8 cellular contexts compared by ENCODE assay signal in the genomic region with DNA sequence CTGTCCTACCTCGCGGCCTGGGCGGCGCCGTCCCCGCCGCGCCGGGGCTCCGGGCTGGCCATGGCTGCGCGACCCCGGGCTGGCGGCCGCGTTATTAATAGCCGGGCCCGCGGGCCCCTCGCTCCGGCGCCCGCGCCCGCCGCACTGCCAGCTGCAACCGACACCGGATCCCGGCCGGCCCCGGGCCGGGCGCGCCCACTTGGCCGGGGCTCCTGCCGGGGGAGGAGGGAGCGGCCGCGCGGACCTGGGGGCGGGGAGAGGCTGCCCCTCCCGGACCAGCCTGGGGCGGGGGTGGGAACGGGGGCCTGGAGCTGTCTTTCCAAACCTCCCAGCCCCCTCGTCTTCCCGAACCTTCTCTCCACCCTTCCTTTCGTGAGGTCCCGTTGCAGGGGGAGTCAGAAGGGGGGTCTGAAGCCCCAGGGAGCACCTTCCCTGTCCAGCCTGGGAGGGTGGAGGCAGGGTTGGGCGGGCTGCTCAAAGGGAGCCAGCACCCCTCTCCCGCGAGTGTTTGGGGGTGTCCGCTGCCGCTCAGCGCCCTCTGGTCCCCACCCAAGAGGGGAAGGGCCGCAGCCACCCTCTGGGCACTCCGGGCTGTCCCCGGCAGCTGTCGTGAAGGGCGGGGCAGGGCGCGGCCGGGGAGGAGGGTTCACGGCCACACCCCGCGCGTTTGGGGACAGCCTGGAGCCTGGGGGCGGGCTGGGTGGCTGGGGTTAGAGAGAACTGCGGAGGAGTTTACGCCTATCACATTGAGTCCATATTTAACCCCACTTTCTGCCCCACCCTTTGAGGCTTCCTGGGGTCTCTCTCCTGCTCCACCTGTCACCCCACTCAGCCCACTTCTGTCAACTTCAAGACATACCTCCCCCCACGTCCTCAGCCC. TPM values are rescaled to one million over a fixed set of nuclear protein-coding genes. Genes with fewer than 3 reads are reported as not detected.
DNase-seq lines count a peak whose midpoint lies in the region; ATAC-seq and TF ChIP-seq lines count a peak whose summit lies in the region.

Gene SYNC, minus strand, starts transcription at position 172 of the 880 bp plus-strand sequence. Its CDS starts 110 bp downstream, at position 62.

- no peaks in the 10 kb centered on the region for H3K36me3 ChIP-seq in thyroid gland

- H3K4me3 Mint-ChIP-seq in activated T-cell treated with anti-CD3 and anti-CD28 coated beads, Interleukin-2, amount 50 U/mL, for 24 hours, result peak within 1 kb of the TSS; percentile 47
- peak within 1 kb of the TSS; percentile 79 for H3K4me3 Mint-ChIP-seq in T-helper 17 cell
- peak within 1 kb of the TSS; percentile 67 for H3K4me3 Mint-ChIP-seq in memory B cell

- 4 to 7% methylated on average over 4 to 9 of the region's 70 CpGs for WGBS in thyroid gland, 2 donors

- H3K9me3 Mint-ChIP-seq in activated T-cell treated with anti-CD3 and anti-CD28 coated beads, Interleukin-2, amount 50 U/mL, for 24 hours, result no peaks in the 10 kb centered on the region
- no peaks in the 10 kb centered on the region for H3K9me3 Mint-ChIP-seq in memory B cell

- ATAC-seq in T-helper 17 cell (peak; percentile 44), memory B cell (ENCODE audit: low read depth) (peak; percentile 59)

- H3K27me3 Mint-ChIP-seq in activated T-cell treated with anti-CD3 and anti-CD28 coated beads, Interleukin-2, amount 50 U/mL, for 24 hours, result peaks cover 54% of the 10 kb centered on the region
- peaks cover 54% of the 10 kb centered on the region for H3K27me3 Mint-ChIP-seq in T-helper 17 cell
- peaks cover 19% of the 10 kb centered on the region for H3K27me3 Mint-ChIP-seq in memory B cell

- no peak for TF ChIP-seq CTCF in thyroid gland (IDR thresholded peaks at IDR 0.05)

- no peak for DNase-seq in activated T-cell treated with anti-CD3 and anti-CD28 coated beads, Interleukin-2, amount 50 U/mL, for 24 hours
- DNase-seq in activated T-cell treated with anti-CD3 and anti-CD28 coated beads, Interleukin-2, amount 50 U/mL, for 1 hour, result no peak
- DNase-seq in T-helper 17 cell (no peak), epidermal melanocyte (ENCODE audit: insufficient read length, low spot score) (peak; percentile 48), memory B cell (ENCODE audit: low spot score in 2 of 2) (no peak), thyroid gland (peak; percentile 50 to 58), GM19238 (ENCODE audit: insufficient read length, low spot score) (no peak), cerebellar nuclear complex (lab: John Stamatoyannopoulos, UW) (no peak)

- intact Hi-C loops in thyroid gland (cut with DNase I), result no loop called here

- no peak within 1 kb of the TSS for H3K27ac Mint-ChIP-seq in activated T-cell treated with anti-CD3 and anti-CD28 coated beads, Interleukin-2, amount 50 U/mL, for 24 hours
- no peak within 1 kb of the TSS for H3K27ac Mint-ChIP-seq in T-helper 17 cell
- H3K27ac Mint-ChIP-seq in memory B cell, result no peak within 1 kb of the TSS

- no peak for TF ChIP-seq POLR2A in thyroid gland (IDR thresholded peaks at IDR 0.05)

- H3K36me3 Mint-ChIP-seq in activated T-cell treated with anti-CD3 and anti-CD28 coated beads, Interleukin-2, amount 50 U/mL, for 24 hours (ENCODE audit: low read depth), result no peaks in the 10 kb centered on the region
- peaks cover 7% of the 10 kb centered on the region for H3K36me3 Mint-ChIP-seq in T-helper 17 cell (ENCODE audit: low read depth)
- no peaks in the 10 kb centered on the region for H3K36me3 Mint-ChIP-seq in memory B cell

- no peaks in the 10 kb centered on the region for H3K27me3 ChIP-seq in thyroid gland

- peaks cover 14 to 16% of the 10 kb centered on the region in 2 donors for H3K4me1 ChIP-seq in thyroid gland

- peak within 1 kb of the TSS; percentile 55 to 68 (median 64) for H3K27ac ChIP-seq in thyroid gland

- peaks cover 10% of the 10 kb centered on the region for H3K4me1 Mint-ChIP-seq in activated T-cell treated with anti-CD3 and anti-CD28 coated beads, Interleukin-2, amount 50 U/mL, for 24 hours (ENCODE audit: low read depth)
- H3K4me1 Mint-ChIP-seq in T-helper 17 cell (peaks cover 6% of the 10 kb centered on the region), memory B cell (peaks cover 9% of the 10 kb centered on the region)

- no peaks in the 10 kb centered on the region for H3K9me3 ChIP-seq in T-helper 17 cell (ENCODE audit: control insufficient read depth, low read length, poor library complexity, severe bottlenecking)
- no peaks in the 10 kb centered on the region for H3K9me3 ChIP-seq in thyroid gland

- H3K4me3 ChIP-seq in thyroid gland (replicated peaks in 1 of 3), result peak within 1 kb of the TSS; percentile 20 to 66 (median 46)

RNA-seq across cellular contexts. Expression of gene SYNC, which starts in this region (rescaled TPM):
- total RNA-seq in T-helper 17 cell (not detected), thyroid gland (10 to 100 TPM in 1 of 4 donors, 1 to 10 TPM in 3; 7.3 to 13.7 (median 7.7) TPM)

Comparison
In these comparisons a context has a peak if more than half of its experiments do, and no peak if none do; other contexts are left out.
1. RNA of gene SYNC (total RNA-seq): 7.3 to 13.7 TPM in thyroid gland; not detected in T-helper 17 cell; every median in the first group is over 4 times any median in the second.
2. Peak in ATAC-seq in T-helper 17 cell; RNA of the gene not detected or under 1 TPM.
3. DNase-seq: peak in epidermal melanocyte (single experiment) and thyroid gland (2 of 2); none in activated T-cell treated with anti-CD3 and anti-CD28 coated beads, Interleukin-2, amount 50 U/mL, for 24 hours (single experiment), activated T-cell treated with anti-CD3 and anti-CD28 coated beads, Interleukin-2, amount 50 U/mL, for 1 hour (single experiment), T-helper 17 cell (0 of 3), memory B cell (0 of 2), GM19238 (single experiment) and cerebellar nuclear complex (0 of 2).
4. Peak in every context shown above with its lines, with median percentiles within 50 percentile points of each other: H3K4me3 Mint-ChIP-seq.